Comparison of ENCODE assay signal across 1 cellular context in genomic region chr19:18093439-18094161, GRCh38.
TF ChIP-seq lines count a peak whose summit lies in the region.

No MANE protein-coding gene starts in this region.

TF ChIP-seq in HepG2, 621 proteins besides CTCF, POLR2A, EP300 and RAD21 (continued from another document):
- TF ChIP-seq IRF9 (CRISPR knock-in tag; IDR thresholded peaks at IDR 0.05; ENCODE audit: borderline replicate concordance) (no peak), ZNF335 (CRISPR knock-in tag; IDR thresholded peaks at IDR 0.05) (no peak), PITX1 (CRISPR knock-in tag; IDR thresholded peaks at IDR 0.05) (no peak), ZBTB20 (CRISPR knock-in tag; IDR thresholded peaks at IDR 0.05; ENCODE audit: borderline replicate concordance, low read depth) (no peak), ZNF337 (CRISPR knock-in tag; IDR thresholded peaks at IDR 0.05; ENCODE audit: borderline replicate concordance, low read depth) (no peak), KDM2A (CRISPR knock-in tag; IDR thresholded peaks at IDR 0.05; ENCODE audit: borderline replicate concordance, low read depth) (no peak), JUN (CRISPR knock-in tag; IDR thresholded peaks at IDR 0.05) (no peak)
